32 cellular contexts compared by ENCODE assay signal in genomic region chr7:149789101-149789500, GRCh38.
"Had no signal": no experiment of that assay in that cellular context is flagged by ENCODE, and none has a peak within 500 bp of the region (broad histone marks: within the 10 kb centered on the region; RNA-seq: fewer than 3 reads in every experiment).

No MANE protein-coding gene starts in this region.

- H3K9me3 Mint-ChIP-seq: naive thymus-derived CD4-positive, alpha-beta T cell; natural killer cell; nephron; neural progenitor cell; stimulated activated memory B cell treated with anti-CD40 and anti-IgM and Interleukin-4, amounts not matched to agents 10 μg/mL and 1 μg/mL and 100 μg/mL, for 72 hours; stimulated activated naive CD8-positive, alpha-beta T cell treated with anti-CD3 and anti-CD28 coated beads, Interleukin-15, amount 100 ng/mL, for 72 hours had no signal

- H3K9ac ChIP-seq: neural progenitor cell had no signal

- H3K4me1 ChIP-seq: neural progenitor cell, pancreas, prostate gland, vagina had no signal

- H3K4me3 ChIP-seq: pancreas, prostate gland, right atrium auricular region, skin epidermis, smooth muscle cell, suprapubic skin, thoracic aorta, thyroid gland, tibial nerve, upper lobe of left lung, vagina had no signal

- FAIRE-seq: pancreas, urothelium cell line had no signal

- H3K9me3 ChIP-seq: neutrophil, pancreas, prostate gland, right atrium auricular region, spleen, suprapubic skin, thoracic aorta, thyroid gland, tibial nerve, upper lobe of left lung, vagina had no signal

- ATAC-seq: naive thymus-derived CD4-positive, alpha-beta T cell; natural killer cell; sciatic nerve; stimulated activated memory B cell treated with anti-CD40 and anti-IgM and Interleukin-4, amounts not matched to agents 10 μg/mL and 1 μg/mL and 100 μg/mL, for 72 hours; stimulated activated naive CD8-positive, alpha-beta T cell treated with anti-CD3 and anti-CD28 coated beads, Interleukin-15, amount 100 ng/mL, for 72 hours; stimulated activated naive CD8-positive, alpha-beta T cell treated with anti-CD3 and anti-CD28 coated beads, Interleukin-15, Interleukin-2, amounts not matched to agents 100 U/mL and 50 U/mL, for 24 hours had no signal

- H2AFZ ChIP-seq: neural progenitor cell had no signal

- H3K36me3 Mint-ChIP-seq: natural killer cell; neural progenitor cell; stimulated activated memory B cell treated with anti-CD40 and anti-IgM and Interleukin-4, amounts not matched to agents 10 μg/mL and 1 μg/mL and 100 μg/mL, for 72 hours had no signal

- H3K36me3 ChIP-seq: neural progenitor cell, neutrophil, pancreas, prostate gland, right atrium auricular region, spleen, suprapubic skin, thoracic aorta, thyroid gland, tibial nerve, upper lobe of left lung, vagina had no signal

- H3K27ac Mint-ChIP-seq: naive thymus-derived CD4-positive, alpha-beta T cell; natural killer cell; nephron; stimulated activated memory B cell treated with anti-CD40 and anti-IgM and Interleukin-4, amounts not matched to agents 10 μg/mL and 1 μg/mL and 100 μg/mL, for 72 hours had no signal

- H3K27me3 ChIP-seq: vagina had no signal

- H3K4me3 Mint-ChIP-seq: natural killer cell; stimulated activated memory B cell treated with anti-CD40 and anti-IgM and Interleukin-4, amounts not matched to agents 10 μg/mL and 1 μg/mL and 100 μg/mL, for 72 hours had no signal

- H3K27ac ChIP-seq: neural progenitor cell, neutrophil, pancreas, prostate gland, right atrium auricular region, skin epidermis, spleen, suprapubic skin, thoracic aorta, thyroid gland, tibial nerve, upper lobe of left lung, vagina had no signal

- DNase-seq: naive thymus-derived CD4-positive, alpha-beta T cell; natural killer cell; nucleus accumbens; retina; spleen; stimulated activated CD4-positive, alpha-beta T cell treated with anti-CD3 and anti-CD28 coated beads, Interleukin-12 subunit alpha, Interleukin-12 subunit beta, amount 100 ng/mL, for 4 hours; stimulated activated CD4-positive, alpha-beta T cell treated with anti-CD3 and anti-CD28 coated beads, Interleukin-1b, Interleukin-23, amount 100 ng/mL, for 48 hours; stimulated activated CD4-positive, alpha-beta T cell treated with anti-CD3 and anti-CD28 coated beads, Interleukin-4, amount 100 ng/mL, for 1 hour; stimulated activated CD4-positive, alpha-beta T cell treated with anti-CD3 and anti-CD28 coated beads, Interleukin-4, amount 100 ng/mL, for 4 hours; stimulated activated CD8-positive, alpha-beta memory T cell treated with anti-CD3 and anti-CD28 coated beads, Interleukin-4, amount 100 ng/mL, for 48 hours; stimulated activated naive CD4-positive, alpha-beta T cell; stimulated activated naive CD8-positive, alpha-beta T cell treated with anti-CD3 and anti-CD28 coated beads, Interleukin-15, amount 100 ng/mL, for 72 hours; stimulated activated naive CD8-positive, alpha-beta T cell treated with anti-CD3 and anti-CD28 coated beads, Interleukin-15, Interleukin-2, amounts not matched to agents 100 U/mL and 50 U/mL, for 24 hours; substantia nigra; thyroid gland; trophoblast cell had no signal

- H3K4me1 Mint-ChIP-seq: nephron; stimulated activated memory B cell treated with anti-CD40 and anti-IgM and Interleukin-4, amounts not matched to agents 10 μg/mL and 1 μg/mL and 100 μg/mL, for 72 hours had no signal
